ENCODE assay signal across 15 cellular contexts in genomic region chr6:108988291-108988690, GRCh38.
DNase-seq lines count a peak whose midpoint lies in the region; ATAC-seq, FAIRE-seq and TF ChIP-seq lines count a peak whose summit lies in the region.
"Had no signal": no experiment of that assay in that cellular context is flagged by ENCODE, and none has a peak within 500 bp of the region (broad histone marks: within the 10 kb centered on the region; RNA-seq: fewer than 3 reads in every experiment).

No MANE protein-coding gene starts in this region.

- DNase-seq in HepG2 (ENCODE audit: low spot score) (no peak), right lobe of liver (no peak), left ventricle myocardium inferior (no peak), lower lobe of right lung (no peak), upper lobe of left lung (no peak), MCF 10A (ENCODE audit: unreplicated experiment) (no peak), small intestine (no peak), LoVo (ENCODE audit: low spot score) (no peak)
- DNase-seq: DMS53; NCI-H1436 treated with DMSO at 0.1 percent for 48 hours; NCI-H2081; NCI-H524; NK-92 treated with Interleukin-12 subunit alpha and Interleukin-12 subunit beta, amount 100 ng/mL, for 24 hours had no signal

- no peaks in the 10 kb centered on the region for H3K27me3 Mint-ChIP-seq in MCF 10A (ENCODE audit: insufficient read depth, unreplicated experiment)

- H3K36me3 ChIP-seq in HepG2 (replicated peaks in 1 of 2; ENCODE audit: control insufficient read depth in 1 of 2, insufficient read depth in 2 of 2, low read length in 2 of 2): peaks cover 16 to 21% of the 10 kb centered on the region in 2 experiments
- H3K36me3 ChIP-seq in right lobe of liver: peaks cover 0 to 23% (median 9%) of the 10 kb centered on the region in 4 donors
- peaks cover 80% of the 10 kb centered on the region for H3K36me3 ChIP-seq in left ventricle myocardium inferior
- H3K36me3 ChIP-seq in lower lobe of right lung: peaks cover 64% of the 10 kb centered on the region
- peaks cover 27 to 72% (median 40%) of the 10 kb centered on the region in 4 donors for H3K36me3 ChIP-seq in upper lobe of left lung
- peaks cover 5 to 13% of the 10 kb centered on the region in 2 donors for H3K36me3 ChIP-seq in small intestine (ENCODE audit: control insufficient read depth in 2 of 2, insufficient read depth in 2 of 2, low read length in 2 of 2)
- H3K36me3 ChIP-seq: HAP-1 had no signal

- no peaks in the 10 kb centered on the region for H4K20me1 ChIP-seq in HepG2 (ENCODE audit: insufficient read depth, low read length)
- H4K20me1 ChIP-seq: BLaER1 treated with 17β-estradiol and CSF1 and Interleukin-3, amounts not matched to agents 10 nM and 100 nM had no signal

- no peak for ATAC-seq in HepG2
- ATAC-seq in right lobe of liver: no peak
- ATAC-seq in lower lobe of right lung: peak; percentile 94 to 96
- peak; percentile 53 to 94 for ATAC-seq in upper lobe of left lung (ENCODE audit: low FRiP score in 2 of 2)

- POLR2A ChIA-PET in HepG2 (lab: Yijun Ruan, JAX) (no interaction called here), MCF 10A (lab: Yijun Ruan, JAX) (interaction anchor here (1.1 to 2.5 kb wide), 3 partner anchors 11 to 68 kb away, joined by 3 to 7 read pairs (median 6); no protein-coding TSS in a partner anchor)

- no TSS peak for BruUV-seq in HepG2 (replicated peaks; lab: Mats Ljungman, UMichigan)
- BruUV-seq in MCF 10A (replicated peaks; lab: Mats Ljungman, UMichigan): no TSS peak

- H3K4me3 ChIP-seq in HepG2 (replicated peaks in 1 of 3; ENCODE audit: insufficient read depth in 1 of 3, low read depth in 2 of 3, low read length in 3 of 3) (no peak overlapping the region), right lobe of liver (no peak overlapping the region), left ventricle myocardium inferior (no peak overlapping the region), lower lobe of right lung (no peak overlapping the region), upper lobe of left lung (no peak overlapping the region), small intestine (ENCODE audit: low read depth in 1 of 2, low read length in 2 of 2) (no peak overlapping the region)
- H3K4me3 ChIP-seq: BLaER1 treated with 17β-estradiol and CSF1 and Interleukin-3, amounts not matched to agents 10 nM and 100 nM; HAP-1 had no signal

- no peak overlapping the region for H3K4me2 ChIP-seq in HepG2 (ENCODE audit: low read depth, low read length)
- H3K4me2 ChIP-seq: BLaER1 treated with 17β-estradiol and CSF1 and Interleukin-3, amounts not matched to agents 10 nM and 100 nM had no signal

- H3K4me1 Mint-ChIP-seq in MCF 10A (ENCODE audit: insufficient read depth, unreplicated experiment): no peaks in the 10 kb centered on the region

- in situ Hi-C loops in HepG2 (cut with HindIII; ENCODE audit: extremely low pct_ligation_motif_present, low pct_unique_long_range_greater_than_20kb): no loop called here

- peaks cover 23% of the 10 kb centered on the region for H3K4me1 ChIP-seq in HepG2 (ENCODE audit: insufficient read depth, low read length)
- peaks cover 0 to 12% (median 7%) of the 10 kb centered on the region in 4 donors for H3K4me1 ChIP-seq in right lobe of liver
- H3K4me1 ChIP-seq in left ventricle myocardium inferior: peaks cover 67% of the 10 kb centered on the region
- H3K4me1 ChIP-seq in lower lobe of right lung: no peaks in the 10 kb centered on the region
- H3K4me1 ChIP-seq in upper lobe of left lung: peaks cover 0 to 9% (median 0%) of the 10 kb centered on the region in 4 donors
- peaks cover 0 to 3% of the 10 kb centered on the region in 2 donors for H3K4me1 ChIP-seq in small intestine (ENCODE audit: control insufficient read depth in 2 of 2, insufficient read depth in 1 of 2, low read depth in 1 of 2, low read length in 1 of 2)
- H3K4me1 ChIP-seq: HAP-1 had no signal

- TF ChIP-seq EP300 in HepG2 (IDR thresholded peaks at IDR 0.05; ENCODE audit: low read depth in 2 of 2, low read length in 2 of 2): no peak
- TF ChIP-seq EP300 in HepG2 (CRISPR knock-in tag; IDR thresholded peaks at IDR 0.05; ENCODE audit: borderline replicate concordance): no peak
- TF ChIP-seq EP300 in upper lobe of left lung (IDR thresholded peaks at IDR 0.05): no peak

- H3K27ac ChIP-seq in HepG2 (ENCODE audit: extremely low read length, insufficient read depth, low read length): no peak overlapping the region
- no peak overlapping the region for H3K27ac ChIP-seq in right lobe of liver
- H3K27ac ChIP-seq in left ventricle myocardium inferior (replicated peaks): peak overlapping the region; percentile 80
- H3K27ac ChIP-seq in lower lobe of right lung: peak overlapping the region; percentile 76
- H3K27ac ChIP-seq in upper lobe of left lung: peak overlapping the region in 3 of 4 donors; percentile 21 to 42 (median 37)
- no peak overlapping the region for H3K27ac ChIP-seq in small intestine (ENCODE audit: low read depth in 1 of 2, low read length in 1 of 2)
- H3K27ac ChIP-seq: BLaER1 treated with 17β-estradiol and CSF1 and Interleukin-3, amounts not matched to agents 10 nM and 100 nM had no signal

- no peak overlapping the region for H3K9ac ChIP-seq in HepG2 (ENCODE audit: insufficient read depth, low read depth, low read length)
- H3K9ac ChIP-seq: BLaER1 treated with 17β-estradiol and CSF1 and Interleukin-3, amounts not matched to agents 10 nM and 100 nM had no signal

- no peaks in the 10 kb centered on the region for H3K79me2 ChIP-seq in HepG2 (ENCODE audit: insufficient read depth, low read length)

- no peak for TF ChIP-seq RAD21 in HepG2 (CRISPR knock-in tag; IDR thresholded peaks at IDR 0.05)

- TF ChIP-seq POLR2A in HepG2 (IDR thresholded peaks at IDR 0.05; ENCODE audit: insufficient read depth in 1 of 2, low read depth in 2 of 2, low read length in 2 of 2) (no peak), right lobe of liver (IDR thresholded peaks at IDR 0.05) (no peak), upper lobe of left lung (IDR thresholded peaks at IDR 0.05) (no peak)

- CTCF ChIA-PET in HepG2 (lab: Yijun Ruan, JAX; ENCODE audit: low intra/inter-chr PET ratio, low total read pairs): no interaction called here
- CTCF ChIA-PET in MCF 10A (lab: Yijun Ruan, JAX): interaction anchor here (0.7 to 1.2 kb wide), 3 partner anchors 83 to 95 kb away, joined by 3 to 4 read pairs (median 3); no protein-coding TSS in a partner anchor

- H3K9me3 ChIP-seq in HepG2 (ENCODE audit: low read length) (no peaks in the 10 kb centered on the region), right lobe of liver (no peaks in the 10 kb centered on the region), left ventricle myocardium inferior (replicated peaks) (no peaks in the 10 kb centered on the region), lower lobe of right lung (no peaks in the 10 kb centered on the region), upper lobe of left lung (no peaks in the 10 kb centered on the region), small intestine (ENCODE audit: control insufficient read depth, low read depth) (no peaks in the 10 kb centered on the region)
- H3K9me3 ChIP-seq: HAP-1 had no signal

- no peak overlapping the region for H3K27ac Mint-ChIP-seq in MCF 10A (ENCODE audit: low read depth, unreplicated experiment)

- TF ChIP-seq CTCF in HepG2 (CRISPR knock-in tag; IDR thresholded peaks at IDR 0.05) (no peak), right lobe of liver (IDR thresholded peaks at IDR 0.05) (no peak), left ventricle myocardium inferior (IDR thresholded peaks at IDR 0.05; ENCODE audit: borderline replicate concordance) (no peak), lower lobe of right lung (IDR thresholded peaks at IDR 0.05) (no peak), upper lobe of left lung (IDR thresholded peaks at IDR 0.05) (no peak), MCF 10A (IDR thresholded peaks at IDR 0.05; ENCODE audit: unreplicated experiment) (no peak)

- 97% methylated on average over 3 of the region's 3 CpGs for WGBS in HepG2 (ENCODE audit: low lambda C conversion rate)
- WGBS in right lobe of liver (ENCODE audit: insufficient coverage, low coverage, low lambda C conversion rate, missing lambda C conversion rate): 97% methylated on average over 3 of the region's 3 CpGs
- 66 to 71% methylated on average over 3 of the region's 3 CpGs for WGBS in upper lobe of left lung, 2 donors
- 86 to 91% (median 90%) methylated on average over 3 of the region's 3 CpGs for WGBS in small intestine, 3 donors

- no peaks in the 10 kb centered on the region for H3K27me3 ChIP-seq in HepG2 (ENCODE audit: control insufficient read depth in 1 of 2, insufficient read depth in 2 of 2, low read length in 2 of 2)
- H3K27me3 ChIP-seq in right lobe of liver: no peaks in the 10 kb centered on the region
- no peaks in the 10 kb centered on the region for H3K27me3 ChIP-seq in left ventricle myocardium inferior (ENCODE audit: low read depth)
- no peaks in the 10 kb centered on the region for H3K27me3 ChIP-seq in lower lobe of right lung (ENCODE audit: low read depth)
- no peaks in the 10 kb centered on the region for H3K27me3 ChIP-seq in upper lobe of left lung
- no peaks in the 10 kb centered on the region for H3K27me3 ChIP-seq in small intestine (ENCODE audit: control insufficient read depth in 2 of 2, insufficient read depth in 2 of 2, low read length in 2 of 2)
- H3K27me3 ChIP-seq: BLaER1 treated with 17β-estradiol and CSF1 and Interleukin-3, amounts not matched to agents 10 nM and 100 nM had no signal

- no peaks in the 10 kb centered on the region for H3K9me3 Mint-ChIP-seq in MCF 10A (ENCODE audit: unreplicated experiment)

- H3K4me3 Mint-ChIP-seq in MCF 10A (ENCODE audit: unreplicated experiment): no peak overlapping the region

- no peak overlapping the region for H2AFZ ChIP-seq in HepG2 (ENCODE audit: low read length)

- intact Hi-C loops in HepG2 (cut with micrococcal nuclease; ENCODE audit: unreplicated experiment) (no loop called here), right lobe of liver (cut with DNase I) (no loop called here), left ventricle myocardium inferior (cut with micrococcal nuclease) (no loop called here), lower lobe of right lung (cut with DNase I) (no loop called here), MCF 10A (cut with micrococcal nuclease) (no loop called here)

- H3K36me3 Mint-ChIP-seq in MCF 10A (ENCODE audit: insufficient read depth, unreplicated experiment): peaks cover 99% of the 10 kb centered on the region

- FAIRE-seq in HepG2 (lab: Jason Lieb, UNC) (no peak), small intestine (lab: Jason Lieb, UNC) (no peak)

TF ChIP-seq in HepG2, 621 proteins besides CTCF, POLR2A, EP300 and RAD21 (continues in another document):
- TF ChIP-seq ZNF747 (CRISPR knock-in tag; IDR thresholded peaks at IDR 0.05; ENCODE audit: borderline replicate concordance) (no peak), MBD4 (IDR thresholded peaks at IDR 0.05; ENCODE audit: borderline replicate concordance, low read length) (0 out of 2 replicates have a peak, but pooled peaks have one; percentile 47)

Comparison
In these comparisons a context has a peak if more than half of its experiments do, and no peak if none do; other contexts are left out.
1. ATAC-seq: peak in lower lobe of right lung (2 of 2) and upper lobe of left lung (2 of 2); none in HepG2 (single experiment) and right lobe of liver (0 of 4).
2. H3K27ac ChIP-seq: peak in left ventricle myocardium inferior (single experiment), lower lobe of right lung (single experiment) and upper lobe of left lung (3 of 4); none in HepG2 (single experiment), right lobe of liver (0 of 3) and small intestine (0 of 2).